In the genomic region with DNA sequence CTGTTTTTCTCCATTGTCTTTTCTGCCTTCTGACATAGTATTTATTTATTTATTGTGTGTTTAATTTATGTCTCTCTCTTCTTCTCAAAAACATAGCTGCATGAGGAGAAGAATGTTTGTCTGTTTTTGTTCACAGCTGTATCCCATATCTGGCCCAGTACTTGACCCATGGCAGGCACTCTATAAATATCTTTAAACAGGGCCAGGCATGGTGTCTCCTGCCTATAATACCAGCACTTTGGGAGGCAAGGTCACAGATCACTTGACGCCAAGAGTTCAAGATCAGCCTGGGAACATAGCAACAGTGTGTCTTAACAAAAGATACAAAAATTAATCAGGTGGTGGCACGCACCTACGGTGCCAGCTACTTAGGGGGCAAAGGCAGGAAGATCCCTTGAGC, we compare ENCODE assay signal across 36 cellular contexts.
"Had no signal": no experiment of that assay in that cellular context is flagged by ENCODE, and none has a peak within 500 bp of the region (broad histone marks: within the 10 kb centered on the region; RNA-seq: fewer than 3 reads in every experiment).

No MANE protein-coding gene starts in this region.

- H3K27ac ChIP-seq: adrenal gland, body of pancreas, brain microvascular endothelial cell, breast epithelium, VCaP had no signal

- ATAC-seq: activated CD8-positive, alpha-beta T cell treated with anti-CD3 and anti-CD28 coated beads for 36 hours; activated naive CD4-positive, alpha-beta T cell treated with anti-CD3 and anti-CD28 coated beads, Interleukin-2, amount 50 U/mL, for 72 hours; activated T-cell treated with anti-CD3 and anti-CD28 coated beads, Interleukin-2, amount 50 U/mL, for 4 hours; activated T-cell treated with anti-CD3 and anti-CD28 coated beads, Interleukin-2, amount 50 U/mL, for 72 hours; activated T-helper 17 cell treated with anti-CD3 and anti-CD28 coated beads, Interleukin-2, amount 50 U/mL, for 72 hours; body of pancreas had no signal

- H3K9me3 ChIP-seq: adrenal gland, body of pancreas, breast epithelium had no signal

- H3K27me3 Mint-ChIP-seq: activated CD4-positive, alpha-beta memory T cell treated with anti-CD3 and anti-CD28 coated beads for 36 hours; activated CD4-positive, alpha-beta T cell treated with anti-CD3 and anti-CD28 coated beads, Interleukin-2, amount 10 ng/mL, durations not matched to agents 24 days and 14 days had no signal

- H3K9me3 Mint-ChIP-seq: activated B cell treated with CpG ODN at 0.5 μM for 24 hours; activated CD4-positive, alpha-beta memory T cell treated with anti-CD3 and anti-CD28 coated beads for 36 hours; activated CD4-positive, alpha-beta T cell treated with anti-CD3 and anti-CD28 coated beads, Interleukin-2, amount 10 ng/mL, durations not matched to agents 24 days and 14 days; activated CD8-positive, alpha-beta T cell treated with anti-CD3 and anti-CD28 coated beads for 36 hours; activated naive CD4-positive, alpha-beta T cell treated with anti-CD3 and anti-CD28 coated beads for 36 hours; activated naive CD4-positive, alpha-beta T cell treated with anti-CD3 and anti-CD28 coated beads, Interleukin-2, amount 50 U/mL, for 72 hours; activated naive CD8-positive, alpha-beta T cell treated with anti-CD3 and anti-CD28 coated beads for 36 hours; activated T-cell treated with anti-CD3 and anti-CD28 coated beads, Interleukin-2, amount 50 U/mL, for 4 hours; activated T-cell treated with anti-CD3 and anti-CD28 coated beads, Interleukin-2, amount 50 U/mL, for 72 hours; activated T-helper 1 cell treated with anti-CD3 and anti-CD28 coated beads, Interleukin-12 subunit alpha, Interleukin-12 subunit beta, Interleukin-2, Interleukin-4 antibody, amounts not matched to agents 30 ng/mL and 10 ng/mL and 1 ng/mL, durations not matched to agents 14 hours and 24 hours and 36 hours; activated T-helper 17 cell treated with anti-CD3 and anti-CD28 coated beads, Interleukin-2, amount 50 U/mL, for 72 hours; T-helper 1 cell treated with Interleukin-12 subunit alpha and Interleukin-12 subunit beta and Interleukin-4 antibody, amounts not matched to agents 30 μg/mL and 1 μg/mL, for 36 hours; T-helper 2 cell treated with Interferon-gamma antibody and Interleukin-4, amounts not matched to agents 5 μg/mL and 100 μg/mL, for 36 hours had no signal

- H3K36me3 ChIP-seq: adrenal gland, brain microvascular endothelial cell, breast epithelium had no signal

- H3K36me3 Mint-ChIP-seq: activated CD4-positive, alpha-beta memory T cell treated with anti-CD3 and anti-CD28 coated beads for 36 hours; activated naive CD4-positive, alpha-beta T cell treated with anti-CD3 and anti-CD28 coated beads, Interleukin-2, amount 50 U/mL, for 72 hours; activated naive CD8-positive, alpha-beta T cell treated with anti-CD3 and anti-CD28 coated beads for 36 hours had no signal

- H3K4me3 Mint-ChIP-seq: activated B cell treated with CpG ODN at 0.5 μM for 24 hours; activated CD4-positive, alpha-beta memory T cell treated with anti-CD3 and anti-CD28 coated beads for 36 hours; activated CD4-positive, alpha-beta T cell treated with anti-CD3 and anti-CD28 coated beads, Interleukin-2, amount 10 ng/mL, durations not matched to agents 24 days and 14 days; activated CD8-positive, alpha-beta T cell treated with anti-CD3 and anti-CD28 coated beads for 36 hours; activated naive CD4-positive, alpha-beta T cell treated with anti-CD3 and anti-CD28 coated beads for 36 hours; activated naive CD8-positive, alpha-beta T cell treated with anti-CD3 and anti-CD28 coated beads for 36 hours; activated T-cell treated with anti-CD3 and anti-CD28 coated beads, Interleukin-2, amount 50 U/mL, for 4 hours; activated T-cell treated with anti-CD3 and anti-CD28 coated beads, Interleukin-2, amount 50 U/mL, for 72 hours; activated T-helper 1 cell treated with anti-CD3 and anti-CD28 coated beads, Interleukin-12 subunit alpha, Interleukin-12 subunit beta, Interleukin-2, Interleukin-4 antibody, amounts not matched to agents 30 ng/mL and 10 ng/mL and 1 ng/mL, durations not matched to agents 14 hours and 24 hours and 36 hours; activated T-helper 17 cell treated with anti-CD3 and anti-CD28 coated beads, Interleukin-2, amount 50 U/mL, for 72 hours; T-helper 1 cell treated with Interleukin-12 subunit alpha and Interleukin-12 subunit beta and Interleukin-4 antibody, amounts not matched to agents 30 μg/mL and 1 μg/mL, for 36 hours; T-helper 2 cell treated with Interferon-gamma antibody and Interleukin-4, amounts not matched to agents 5 μg/mL and 100 μg/mL, for 36 hours had no signal

- H3K4me1 Mint-ChIP-seq: activated B cell treated with CpG ODN at 0.5 μM for 24 hours; activated CD4-positive, alpha-beta T cell treated with anti-CD3 and anti-CD28 coated beads, Interleukin-2, amount 10 ng/mL, durations not matched to agents 24 days and 14 days; activated naive CD8-positive, alpha-beta T cell treated with anti-CD3 and anti-CD28 coated beads for 36 hours; activated T-helper 17 cell treated with anti-CD3 and anti-CD28 coated beads, Interleukin-2, amount 50 U/mL, for 72 hours had no signal

- H3K27ac Mint-ChIP-seq: activated B cell treated with CpG ODN at 0.5 μM for 24 hours; activated CD4-positive, alpha-beta memory T cell treated with anti-CD3 and anti-CD28 coated beads for 36 hours; activated CD4-positive, alpha-beta T cell treated with anti-CD3 and anti-CD28 coated beads, Interleukin-2, amount 10 ng/mL, durations not matched to agents 24 days and 14 days; activated CD8-positive, alpha-beta T cell treated with anti-CD3 and anti-CD28 coated beads for 36 hours; activated naive CD4-positive, alpha-beta T cell treated with anti-CD3 and anti-CD28 coated beads for 36 hours; activated naive CD4-positive, alpha-beta T cell treated with anti-CD3 and anti-CD28 coated beads, Interleukin-2, amount 50 U/mL, for 72 hours; activated naive CD8-positive, alpha-beta T cell treated with anti-CD3 and anti-CD28 coated beads for 36 hours; activated T-cell treated with anti-CD3 and anti-CD28 coated beads, Interleukin-2, amount 50 U/mL, for 72 hours; activated T-helper 1 cell treated with anti-CD3 and anti-CD28 coated beads, Interleukin-12 subunit alpha, Interleukin-12 subunit beta, Interleukin-2, Interleukin-4 antibody, amounts not matched to agents 30 ng/mL and 10 ng/mL and 1 ng/mL, durations not matched to agents 14 hours and 24 hours and 36 hours; activated T-helper 17 cell treated with anti-CD3 and anti-CD28 coated beads, Interleukin-2, amount 50 U/mL, for 72 hours; T-helper 1 cell treated with Interleukin-12 subunit alpha and Interleukin-12 subunit beta and Interleukin-4 antibody, amounts not matched to agents 30 μg/mL and 1 μg/mL, for 36 hours; T-helper 2 cell treated with Interferon-gamma antibody and Interleukin-4, amounts not matched to agents 5 μg/mL and 100 μg/mL, for 36 hours had no signal

- H3K27me3 ChIP-seq: adrenal gland, body of pancreas, brain microvascular endothelial cell, breast epithelium had no signal

- H3K4me3 ChIP-seq: adrenal gland, body of pancreas, breast epithelium had no signal

- DNase-seq: activated B cell treated with CpG ODN at 0.5 μM for 24 hours; activated CD4-positive, alpha-beta memory T cell treated with anti-CD3 and anti-CD28 coated beads for 36 hours; activated CD4-positive, alpha-beta T cell treated with anti-CD3 and anti-CD28 coated beads for 4 hours; activated CD4-positive, alpha-beta T cell treated with anti-CD3 and anti-CD28 coated beads, Interleukin-2, amount 10 ng/mL, durations not matched to agents 24 days and 14 days; activated CD4-positive, alpha-beta T cell treated with anti-CD3 and anti-CD28 coated beads, Interleukin-2, amount 50 U/mL, for 1 hour; activated CD4-positive, alpha-beta T cell treated with anti-CD3 and anti-CD28 coated beads, Interleukin-2, amount 50 U/mL, for 4 hours; activated CD4-positive, CD25-positive, alpha-beta regulatory T cell treated with anti-CD3 and anti-CD28 coated beads, Interleukin-2, amount 50 U/mL, for 72 hours; activated CD8-positive, alpha-beta memory T cell treated with anti-CD3 and anti-CD28 coated beads, Interleukin-2, amount 50 U/mL, for 4 hours; activated CD8-positive, alpha-beta T cell treated with anti-CD3 and anti-CD28 coated beads for 36 hours; activated effector memory CD4-positive, alpha-beta T cell treated with anti-CD3 and anti-CD28 coated beads, Interleukin-2, amount 50 U/mL, for 16 hours; activated gamma-delta T cell treated with Interleukin-2 at 50 U/mL for 16 hours; activated naive CD4-positive, alpha-beta T cell; activated naive CD4-positive, alpha-beta T cell treated with anti-CD3 and anti-CD28 coated beads for 36 hours; activated naive CD4-positive, alpha-beta T cell treated with anti-CD3 and anti-CD28 coated beads, Interleukin-2, amount 50 U/mL, for 16 hours; activated naive CD8-positive, alpha-beta T cell treated with anti-CD3 and anti-CD28 coated beads for 36 hours; activated T-cell treated with anti-CD3 and anti-CD28 coated beads for 4 hours; activated T-cell treated with anti-CD3 and anti-CD28 coated beads, Interleukin-2, amount 50 U/mL, for 1 hour; activated T-cell treated with anti-CD3 and anti-CD28 coated beads, Interleukin-2, amount 50 U/mL, for 4 hours; activated T-cell treated with anti-CD3 and anti-CD28 coated beads, Interleukin-2, amount 50 U/mL, for 72 hours; adrenal gland; amniotic stem cell; aorta; body of pancreas; brain microvascular endothelial cell; central memory CD4-positive, alpha-beta T cell; SW 1271; T-helper 1 cell; T-helper 2 cell; T-helper 9 cell had no signal

- H3K4me1 ChIP-seq: adrenal gland, body of pancreas, breast epithelium had no signal
